In the genomic region with DNA sequence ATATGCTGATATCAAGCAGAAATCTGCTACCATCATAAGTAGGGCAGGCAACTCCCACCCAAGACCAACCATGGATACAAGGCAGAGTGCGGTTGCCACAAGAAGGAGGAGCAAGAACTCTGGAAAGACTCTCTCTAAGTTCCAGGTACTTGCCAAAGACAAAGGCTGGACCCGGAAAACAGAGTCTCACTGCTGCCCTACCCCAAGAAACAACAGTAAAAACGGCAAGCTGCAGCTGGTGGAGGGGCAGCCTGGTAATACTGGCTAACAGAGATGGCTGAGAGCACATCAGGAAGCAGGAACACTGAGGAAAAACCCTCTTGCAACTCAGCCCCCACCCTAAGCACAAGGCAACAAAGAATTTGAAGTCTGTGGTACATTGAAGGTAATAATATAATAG, we compare ENCODE assay signal across 22 cellular contexts. TPM values are rescaled to one million over a fixed set of nuclear protein-coding genes. Genes with fewer than 3 reads are reported as not detected.
"Had no signal": no experiment of that assay in that cellular context is flagged by ENCODE, and none has a peak within 500 bp of the region (broad histone marks: within the 10 kb centered on the region; RNA-seq: fewer than 3 reads in every experiment).

No MANE protein-coding gene starts in this region.

- H3K27me3 ChIP-seq: SJSA1 had no signal

- H3K27ac ChIP-seq: SJSA1, SK-N-MC had no signal

- H3K4me1 ChIP-seq: SJSA1 had no signal

- H3K36me3 ChIP-seq: SJSA1 had no signal

- H3K9me3 ChIP-seq: SJSA1 had no signal

- DNase-seq: MV-4-11, NCI-H1048, NCI-H1105, NCI-H1417, NCI-H1436 treated with DMSO at 0.1 percent for 48 hours, NCI-H1694, NCI-H187 treated with DMSO at 0.1 percent for 48 hours, NCI-H2029 treated with DMSO at 0.1 percent for 48 hours, NCI-H2171 treated with DMSO at 0.1 percent for 48 hours, NCI-H2227 treated with DMSO at 0.1 percent for 48 hours, NCI-H524, NCI-H526 treated with DMSO at 0.1 percent for 48 hours, NCI-H748 treated with DMSO at 0.1 percent for 48 hours, Right ventricle myocardium superior, RPMI8226, SIG-M5 had no signal

- H3K4me3 ChIP-seq: SJSA1, SK-N-MC had no signal

RNA-seq across cellular contexts. Expression of a gene that starts 27.7 kb away (rescaled TPM):
- total RNA-seq: HT-29, MCF 10A, NCI-H460, Right ventricle myocardium superior had no signal

RNA-seq across cellular contexts. Expression of a gene that starts 55.1 kb away (rescaled TPM):
- total RNA-seq: HT-29, LHCN-M2, MCF 10A, NCI-H460, Right ventricle myocardium superior, SJSA1 had no signal
